In the genomic region with DNA sequence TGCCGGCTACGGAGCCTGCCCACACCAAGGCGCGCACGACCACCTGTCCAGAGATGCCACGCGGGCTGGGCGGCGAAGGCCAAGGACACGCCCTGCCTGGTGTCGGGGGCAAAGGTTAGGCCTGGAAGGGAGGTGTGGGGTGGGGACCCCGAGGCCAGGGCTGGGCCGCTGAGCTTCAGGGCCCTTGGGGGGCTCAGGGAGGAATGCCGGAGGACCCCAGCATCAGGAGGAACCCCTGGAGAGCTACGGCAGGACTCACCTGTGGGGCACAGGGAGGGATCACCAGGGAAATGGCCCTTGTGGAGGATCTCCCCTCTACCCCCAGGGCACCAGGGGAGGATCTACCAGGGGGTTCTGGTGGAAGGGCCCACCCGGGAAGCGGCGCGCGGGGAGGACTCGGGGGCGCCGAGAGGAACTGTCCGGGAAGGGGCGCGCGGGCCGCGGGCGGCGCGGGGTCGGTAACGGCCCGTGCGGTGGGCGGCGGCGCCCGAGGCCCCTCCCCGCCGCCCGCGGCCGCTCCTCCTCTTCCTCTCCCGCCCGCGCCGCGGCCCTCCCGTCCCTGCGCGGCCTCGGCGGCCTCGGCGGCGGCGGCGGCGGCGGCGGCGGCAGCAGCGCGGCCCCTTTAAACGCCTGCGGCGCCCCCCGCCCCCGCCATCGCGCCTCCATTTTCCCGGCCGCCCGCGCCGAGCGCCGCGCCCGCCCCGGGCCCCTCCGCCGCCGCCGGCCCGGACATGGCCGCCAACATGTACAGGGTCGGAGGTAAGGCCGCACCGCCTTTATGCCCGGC, we compare ENCODE assay signal across 8 cellular contexts. TPM values are rescaled to one million over a fixed set of nuclear protein-coding genes. Genes with fewer than 3 reads are reported as not detected.
DNase-seq lines count a peak whose midpoint lies in the region; ATAC-seq and TF ChIP-seq lines count a peak whose summit lies in the region.

Gene MTA1, plus strand, starts transcription at position 523 of the 787 bp plus-strand sequence. Its CDS starts 209 bp downstream, at position 732.

- H3K4me1 ChIP-seq in cardiac muscle cell (ENCODE audit: low read depth) = peaks cover 13% of the 10 kb centered on the region

- H3K9me3 Mint-ChIP-seq in HFFc6 = no peaks in the 10 kb centered on the region
- no peaks in the 10 kb centered on the region for H3K9me3 Mint-ChIP-seq in activated naive CD4-positive, alpha-beta T cell treated with anti-CD3 and anti-CD28 coated beads, Interleukin-2, amount 50 U/mL, for 72 hours

- H3K4me3 ChIP-seq in cardiac muscle cell = peak within 1 kb of the TSS; percentile 85

- DNase-seq in GDM1 (lab: John Stamatoyannopoulos, UW) (peak; percentile 30), HFFc6 (no peak), RKO (ENCODE audit: low spot score) (peak; percentile 43), cardiac muscle cell (ENCODE audit: low read depth in 1 of 2, low spot score in 1 of 2) (peak; percentile 44 to 75), posterior vena cava (ENCODE audit: low spot score) (peak; percentile 67), NCI-H2029 (lab: John Stamatoyannopoulos, UW) (no peak), OCI-M2 (lab: John Stamatoyannopoulos, UW; ENCODE audit: unreplicated experiment) (no peak)
- peak in 1 of 2 donors; percentile 53 for DNase-seq in activated naive CD4-positive, alpha-beta T cell treated with anti-CD3 and anti-CD28 coated beads, Interleukin-2, amount 50 U/mL, for 72 hours (ENCODE audit: low spot score in 2 of 2)

- H3K27ac Mint-ChIP-seq in HFFc6 = peak within 1 kb of the TSS; percentile 83
- peak within 1 kb of the TSS; percentile 92 to 94 for H3K27ac Mint-ChIP-seq in activated naive CD4-positive, alpha-beta T cell treated with anti-CD3 and anti-CD28 coated beads, Interleukin-2, amount 50 U/mL, for 72 hours

- no peaks in the 10 kb centered on the region for H3K36me3 Mint-ChIP-seq in HFFc6 (ENCODE audit: low read depth)
- peaks cover 10 to 26% of the 10 kb centered on the region in 2 donors for H3K36me3 Mint-ChIP-seq in activated naive CD4-positive, alpha-beta T cell treated with anti-CD3 and anti-CD28 coated beads, Interleukin-2, amount 50 U/mL, for 72 hours

- peak within 1 kb of the TSS; percentile 92 for H3K4me3 Mint-ChIP-seq in HFFc6

- intact Hi-C loops in posterior vena cava (cut with DNase I) = no loop called here

- peak; percentile 79 to 80 for ATAC-seq in activated naive CD4-positive, alpha-beta T cell treated with anti-CD3 and anti-CD28 coated beads, Interleukin-2, amount 50 U/mL, for 72 hours

- H3K27ac ChIP-seq in cardiac muscle cell = peak within 1 kb of the TSS; percentile 81

- TF ChIP-seq CTCF in HFFc6 (IDR thresholded peaks at IDR 0.05) (no peak), cardiac muscle cell (IDR thresholded peaks at IDR 0.05; ENCODE audit: low read depth, low read length) (no peak)

- no peaks in the 10 kb centered on the region for H3K9me3 ChIP-seq in cardiac muscle cell (ENCODE audit: low read depth)

- H3K36me3 ChIP-seq in cardiac muscle cell = no peaks in the 10 kb centered on the region

- peaks cover 21% of the 10 kb centered on the region for H3K4me1 Mint-ChIP-seq in HFFc6 (ENCODE audit: low read depth)

- H3K27me3 ChIP-seq in cardiac muscle cell = no peaks in the 10 kb centered on the region

- H3K27me3 Mint-ChIP-seq in HFFc6 (ENCODE audit: insufficient read depth) = no peaks in the 10 kb centered on the region; the same call in 1 of the 2 replicates

RNA-seq across cellular contexts. Expression of gene MTA1, which starts in this region (rescaled TPM):
- 10 to 100 TPM; 67.5 to 71.3 (median 69.2) TPM for total RNA-seq in HFFc6 (2021; fragmentation: NEBNext Ultra II Directional; extraction: Animal tissue kit (Norgen Biotek cat#: 25700))
- 100 to 1,000 TPM; 121 to 137 TPM for total RNA-seq in activated naive CD4-positive, alpha-beta T cell treated with anti-CD3 and anti-CD28 coated beads, Interleukin-2, amount 50 U/mL, for 72 hours
- total RNA-seq in cardiac muscle cell (136 and 208 TPM in 2 replicates), posterior vena cava (10 to 100 TPM; 60.7 to 62.0 TPM)
- 110 and 149 TPM in 2 replicates for polyA plus RNA-seq in cardiac muscle cell

Comparison
In these comparisons a context has a peak if more than half of its experiments do, and no peak if none do; other contexts are left out.
1. DNase-seq: peak in GDM1 (single experiment), RKO (single experiment), cardiac muscle cell (2 of 2) and posterior vena cava (single experiment); none in HFFc6 (single experiment), NCI-H2029 (single experiment) and OCI-M2 (single experiment).